29 cellular contexts compared by ENCODE assay signal in the genomic region with DNA sequence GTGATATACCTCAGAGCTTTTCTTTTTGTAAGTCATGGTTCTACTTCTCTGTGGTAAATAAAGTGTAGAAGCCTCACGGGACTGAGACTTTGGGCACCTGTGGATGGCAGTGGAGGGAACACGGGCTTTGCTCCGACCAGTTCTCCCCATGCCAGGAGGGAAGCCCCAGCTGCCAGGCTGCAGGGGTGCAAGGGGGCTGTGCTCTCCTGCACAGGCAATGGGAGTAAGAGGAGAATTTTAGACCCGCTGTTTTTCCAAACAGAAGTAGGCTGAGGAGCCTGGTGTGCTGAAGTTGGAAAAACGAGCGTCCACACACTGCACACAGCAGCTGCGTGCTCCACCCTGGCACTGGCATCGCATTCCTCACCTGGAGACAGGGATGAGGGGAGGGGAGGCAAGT.
"Had no signal": no experiment of that assay in that cellular context is flagged by ENCODE, and none has a peak within 500 bp of the region (broad histone marks: within the 10 kb centered on the region; RNA-seq: fewer than 3 reads in every experiment).

No MANE protein-coding gene starts in this region.

- DNase-seq: activated CD4-positive, alpha-beta T cell treated with anti-CD3 and anti-CD28 coated beads for 4 hours; activated CD8-positive, alpha-beta memory T cell treated with anti-CD3 and anti-CD28 coated beads, Interleukin-2, amount 50 U/mL, for 48 hours; activated CD8-positive, alpha-beta T cell treated with anti-CD3 and anti-CD28 coated beads, Interleukin-2, amount 10 ng/mL, durations not matched to agents 7 days and 5 days; activated effector memory CD4-positive, alpha-beta T cell treated with Interleukin-2 at 50 U/mL for 16 hours; activated naive CD4-positive, alpha-beta T cell treated with Interleukin-2 at 50 U/mL for 16 hours; activated naive CD8-positive, alpha-beta T cell treated with anti-CD3 and anti-CD28 coated beads, Interleukin-2, amount 50 U/mL, for 24 hours; activated T-cell treated with anti-CD3 and anti-CD28 coated beads, Interleukin-2, amount 50 U/mL, for 1 hour; amniotic stem cell; body of pancreas; central memory CD4-positive, alpha-beta T cell; Karpas-422; MM.1S; NCI-H1105; NCI-H1436; NCI-H1694 treated with DMSO at 0.1 percent for 48 hours; NCI-H2029 treated with DMSO at 0.1 percent for 48 hours; NCI-H345; NCI-H510A; NCI-H69; Peyer's patch; SHP77 had no signal

- H3K27ac ChIP-seq: ascending aorta, body of pancreas, Peyer's patch, SJSA1 had no signal

- FAIRE-seq: bronchial epithelial cell, K562 had no signal

- H3K27ac Mint-ChIP-seq: activated CD8-positive, alpha-beta T cell treated with anti-CD3 and anti-CD28 coated beads, Interleukin-2, amount 10 ng/mL, durations not matched to agents 7 days and 5 days; activated naive CD4-positive, alpha-beta T cell treated with anti-CD3 and anti-CD28 coated beads, Interleukin-2, amount 50 U/mL, for 72 hours; activated naive CD8-positive, alpha-beta T cell treated with anti-CD3 and anti-CD28 coated beads, Interleukin-2, amount 50 U/mL, for 24 hours; activated T-helper 1 cell treated with anti-CD3 and anti-CD28 coated beads, Interleukin-12 subunit alpha, Interleukin-12 subunit beta, Interleukin-2, Interleukin-4 antibody, amounts not matched to agents 30 ng/mL and 10 ng/mL and 1 ng/mL, durations not matched to agents 14 hours and 24 hours and 36 hours; T-helper 1 cell treated with Interleukin-12 subunit alpha and Interleukin-12 subunit beta and Interleukin-4 antibody, amounts not matched to agents 30 μg/mL and 1 μg/mL, for 36 hours had no signal

- H3K9me3 ChIP-seq: ascending aorta, body of pancreas, Peyer's patch, SJSA1 had no signal

- H3K36me3 Mint-ChIP-seq: activated naive CD4-positive, alpha-beta T cell treated with anti-CD3 and anti-CD28 coated beads, Interleukin-2, amount 50 U/mL, for 72 hours had no signal

- H3K4me3 Mint-ChIP-seq: activated CD8-positive, alpha-beta T cell treated with anti-CD3 and anti-CD28 coated beads, Interleukin-2, amount 10 ng/mL, durations not matched to agents 7 days and 5 days; activated naive CD8-positive, alpha-beta T cell treated with anti-CD3 and anti-CD28 coated beads, Interleukin-2, amount 50 U/mL, for 24 hours; activated T-helper 1 cell treated with anti-CD3 and anti-CD28 coated beads, Interleukin-12 subunit alpha, Interleukin-12 subunit beta, Interleukin-2, Interleukin-4 antibody, amounts not matched to agents 30 ng/mL and 10 ng/mL and 1 ng/mL, durations not matched to agents 14 hours and 24 hours and 36 hours; T-helper 1 cell treated with Interleukin-12 subunit alpha and Interleukin-12 subunit beta and Interleukin-4 antibody, amounts not matched to agents 30 μg/mL and 1 μg/mL, for 36 hours had no signal

- H3K27me3 ChIP-seq: ascending aorta, body of pancreas, Peyer's patch, SJSA1 had no signal

- ATAC-seq: activated CD4-positive, CD25-positive, alpha-beta regulatory T cell treated with anti-CD3 and anti-CD28 coated beads, Interleukin-2, amount 50 U/mL, for 24 hours; activated CD8-positive, alpha-beta T cell treated with anti-CD3 and anti-CD28 coated beads, Interleukin-2, amount 10 ng/mL, durations not matched to agents 7 days and 5 days; activated naive CD4-positive, alpha-beta T cell treated with anti-CD3 and anti-CD28 coated beads, Interleukin-2, amount 50 U/mL, for 72 hours; activated naive CD8-positive, alpha-beta T cell treated with anti-CD3 and anti-CD28 coated beads, Interleukin-2, amount 50 U/mL, for 24 hours; body of pancreas; K562 had no signal

- H3K4me3 ChIP-seq: ascending aorta, body of pancreas, K562, Peyer's patch, SJSA1 had no signal

- H3K9me3 Mint-ChIP-seq: activated naive CD4-positive, alpha-beta T cell treated with anti-CD3 and anti-CD28 coated beads, Interleukin-2, amount 50 U/mL, for 72 hours; activated naive CD8-positive, alpha-beta T cell treated with anti-CD3 and anti-CD28 coated beads, Interleukin-2, amount 50 U/mL, for 24 hours; activated T-helper 1 cell treated with anti-CD3 and anti-CD28 coated beads, Interleukin-12 subunit alpha, Interleukin-12 subunit beta, Interleukin-2, Interleukin-4 antibody, amounts not matched to agents 30 ng/mL and 10 ng/mL and 1 ng/mL, durations not matched to agents 14 hours and 24 hours and 36 hours; T-helper 1 cell treated with Interleukin-12 subunit alpha and Interleukin-12 subunit beta and Interleukin-4 antibody, amounts not matched to agents 30 μg/mL and 1 μg/mL, for 36 hours had no signal

- H3K4me1 ChIP-seq: body of pancreas, Peyer's patch, SJSA1 had no signal

- H3K27me3 Mint-ChIP-seq: activated naive CD8-positive, alpha-beta T cell treated with anti-CD3 and anti-CD28 coated beads, Interleukin-2, amount 50 U/mL, for 24 hours had no signal
